ENCODE assay signal across 18 cellular contexts in the genomic region with DNA sequence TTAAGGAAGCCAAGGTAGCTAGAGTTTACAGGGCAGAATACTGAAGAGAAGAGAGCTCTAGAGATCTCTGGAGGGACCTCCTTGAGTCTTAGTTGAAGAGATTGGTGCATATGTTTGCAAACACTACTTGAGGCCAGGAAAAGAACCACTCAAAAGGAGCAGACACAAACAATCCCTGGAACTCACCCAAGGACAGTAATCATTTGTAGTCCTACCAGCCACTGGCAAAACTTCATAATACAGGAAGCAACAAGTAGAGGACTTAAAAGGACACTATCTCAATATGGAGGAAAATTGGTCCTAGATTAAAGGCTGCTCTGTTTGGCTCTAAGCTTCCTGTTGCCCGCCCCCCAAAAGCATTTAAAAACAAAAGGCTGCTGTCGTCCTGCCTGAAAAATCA. TPM values are rescaled to one million over a fixed set of nuclear protein-coding genes. Genes with fewer than 3 reads are reported as not detected.
DNase-seq lines count a peak whose midpoint lies in the region; ATAC-seq and TF ChIP-seq lines count a peak whose summit lies in the region.
"Had no signal": no experiment of that assay in that cellular context is flagged by ENCODE, and none has a peak within 500 bp of the region (broad histone marks: within the 10 kb centered on the region; RNA-seq: fewer than 3 reads in every experiment).

No MANE protein-coding gene starts in this region.

- peak in 3 of 4 donors; percentile 45 to 61 (median 58) for ATAC-seq in heart left ventricle
- no peak for ATAC-seq in stimulated activated memory B cell treated with anti-CD40 and anti-IgM and Interleukin-4, amounts not matched to agents 10 μg/mL and 1 μg/mL and 100 μg/mL, for 72 hours
- ATAC-seq in activated CD4-positive, CD25-positive, alpha-beta regulatory T cell treated with anti-CD3 and anti-CD28 coated beads, Interleukin-2, amount 50 U/mL, for 24 hours: no peak
- ATAC-seq: activated CD8-positive, alpha-beta T cell treated with anti-CD3 and anti-CD28 coated beads for 36 hours; activated T-cell treated with anti-CD3 and anti-CD28 coated beads, Interleukin-2, amount 50 U/mL, for 72 hours; K562 had no signal

- H3K9me3 Mint-ChIP-seq in stimulated activated memory B cell treated with anti-CD40 and anti-IgM and Interleukin-4, amounts not matched to agents 10 μg/mL and 1 μg/mL and 100 μg/mL, for 72 hours: no peaks in the 10 kb centered on the region
- H3K9me3 Mint-ChIP-seq: activated CD8-positive, alpha-beta T cell treated with anti-CD3 and anti-CD28 coated beads for 36 hours; activated T-cell treated with anti-CD3 and anti-CD28 coated beads, Interleukin-2, amount 50 U/mL, for 72 hours; immature natural killer cell had no signal

- TF ChIP-seq POLR2A in heart left ventricle (IDR thresholded peaks at IDR 0.05): no peak

- no peaks in the 10 kb centered on the region for H3K27me3 ChIP-seq in heart left ventricle
- H3K27me3 ChIP-seq in left ventricle myocardium inferior (ENCODE audit: low read depth): no peaks in the 10 kb centered on the region
- H3K27me3 ChIP-seq: adrenal gland, SJSA1 had no signal

- H3K27ac ChIP-seq in heart left ventricle: no peak overlapping the region
- H3K27ac ChIP-seq in left ventricle myocardium inferior (replicated peaks): no peak overlapping the region
- H3K27ac ChIP-seq: adrenal gland, HL-60, SJSA1 had no signal

- no peak overlapping the region for H3K4me3 Mint-ChIP-seq in stimulated activated memory B cell treated with anti-CD40 and anti-IgM and Interleukin-4, amounts not matched to agents 10 μg/mL and 1 μg/mL and 100 μg/mL, for 72 hours
- H3K4me3 Mint-ChIP-seq: activated CD8-positive, alpha-beta T cell treated with anti-CD3 and anti-CD28 coated beads for 36 hours; activated T-cell treated with anti-CD3 and anti-CD28 coated beads, Interleukin-2, amount 50 U/mL, for 72 hours; immature natural killer cell had no signal

- intact Hi-C loops in heart left ventricle (cut with DNase I): no loop called here
- intact Hi-C loops in left ventricle myocardium inferior (cut with micrococcal nuclease): no loop called here

- no peaks in the 10 kb centered on the region for H3K4me1 Mint-ChIP-seq in stimulated activated memory B cell treated with anti-CD40 and anti-IgM and Interleukin-4, amounts not matched to agents 10 μg/mL and 1 μg/mL and 100 μg/mL, for 72 hours
- H3K4me1 Mint-ChIP-seq: immature natural killer cell had no signal

- H3K4me1 ChIP-seq in heart left ventricle (peaks cover 0 to 9% (median 0%) of the 10 kb centered on the region in 12 donors), left ventricle myocardium inferior (peaks cover 13% of the 10 kb centered on the region)
- H3K4me1 ChIP-seq: adrenal gland, SJSA1 had no signal

- no peak overlapping the region for H3K4me3 ChIP-seq in heart left ventricle
- no peak overlapping the region for H3K4me3 ChIP-seq in left ventricle myocardium inferior
- H3K4me3 ChIP-seq in fibroblast of pulmonary artery (replicated peaks; ENCODE audit: low read depth, low read length): no peak overlapping the region
- H3K4me3 ChIP-seq: adrenal gland, K562, SJSA1, skin epidermis had no signal

- H3K27me3 Mint-ChIP-seq in stimulated activated memory B cell treated with anti-CD40 and anti-IgM and Interleukin-4, amounts not matched to agents 10 μg/mL and 1 μg/mL and 100 μg/mL, for 72 hours: no peaks in the 10 kb centered on the region
- H3K27me3 Mint-ChIP-seq: activated CD8-positive, alpha-beta T cell treated with anti-CD3 and anti-CD28 coated beads for 36 hours had no signal

- in situ Hi-C loops in SK-MEL-5 (cut with HindIII; ENCODE audit: low pct_unique_long_range_greater_than_20kb, low sequenced_read_pairs): no loop called here

- peak overlapping the region; percentile 31 for H3K27ac Mint-ChIP-seq in stimulated activated memory B cell treated with anti-CD40 and anti-IgM and Interleukin-4, amounts not matched to agents 10 μg/mL and 1 μg/mL and 100 μg/mL, for 72 hours
- H3K27ac Mint-ChIP-seq: activated CD8-positive, alpha-beta T cell treated with anti-CD3 and anti-CD28 coated beads for 36 hours; activated T-cell treated with anti-CD3 and anti-CD28 coated beads, Interleukin-2, amount 50 U/mL, for 72 hours; immature natural killer cell had no signal

- H3K9me3 ChIP-seq in heart left ventricle: no peaks in the 10 kb centered on the region
- no peaks in the 10 kb centered on the region for H3K9me3 ChIP-seq in left ventricle myocardium inferior (replicated peaks)
- H3K9me3 ChIP-seq: adrenal gland, SJSA1 had no signal

- H3K36me3 ChIP-seq in heart left ventricle (peaks cover 0 to 12% (median 0%) of the 10 kb centered on the region in 9 donors), left ventricle myocardium inferior (peaks cover 9% of the 10 kb centered on the region)
- H3K36me3 ChIP-seq: adrenal gland had no signal

- 58 to 69% (median 64%) methylated on average over 2 of the region's 2 CpGs for WGBS in heart left ventricle, 4 donors

- peaks cover 33% of the 10 kb centered on the region for H3K36me3 Mint-ChIP-seq in stimulated activated memory B cell treated with anti-CD40 and anti-IgM and Interleukin-4, amounts not matched to agents 10 μg/mL and 1 μg/mL and 100 μg/mL, for 72 hours

- no peak for TF ChIP-seq CTCF in heart left ventricle (IDR thresholded peaks at IDR 0.05)
- no peak for TF ChIP-seq CTCF in left ventricle myocardium inferior (IDR thresholded peaks at IDR 0.05; ENCODE audit: borderline replicate concordance)
- TF ChIP-seq CTCF in fibroblast of pulmonary artery (IDR thresholded peaks at IDR 0.05; ENCODE audit: low read length, missing control alignments): no peak

- DNase-seq in heart left ventricle (no peak), left ventricle myocardium inferior (no peak), SK-MEL-5 (ENCODE audit: low read depth, low spot score) (peak; percentile 27), fibroblast of pulmonary artery (ENCODE audit: low read depth) (peak; percentile 65), NCI-H2081 treated with DMSO at 0.1 percent for 48 hours (lab: John Stamatoyannopoulos, UW) (no peak)
- DNase-seq in activated CD8-positive, alpha-beta memory T cell treated with anti-CD3 and anti-CD28 coated beads for 24 hours: no peak
- DNase-seq: activated CD8-positive, alpha-beta T cell treated with anti-CD3 and anti-CD28 coated beads for 36 hours; activated T-cell treated with anti-CD3 and anti-CD28 coated beads, Interleukin-2, amount 50 U/mL, for 72 hours; immature natural killer cell; NCI-H1105 treated with DMSO at 0.1 percent for 48 hours; NCI-H226 had no signal

RNA-seq across cellular contexts. Expression of a gene that starts 46.9 kb away (rescaled TPM):
- total RNA-seq in heart left ventricle: 10 to 100 TPM; 30.9 to 90.5 (median 57.0) TPM
- 10 to 100 TPM; 28.2 to 43.3 TPM for polyA plus RNA-seq in heart left ventricle
- 58.1 TPM for total RNA-seq in left ventricle myocardium inferior
- 43.2 and 52.7 TPM in 2 replicates for total RNA-seq in SK-MEL-5 (2014; rRNA removed; shearing (Covaris generic))
- 29.9 and 36.5 TPM in 2 replicates for polyA plus RNA-seq in SK-MEL-5 (2015; cell fraction: cytosol; rRNA removed)
- polyA plus RNA-seq in SK-MEL-5 (2015; cell fraction: nucleus; rRNA removed): 185 and 234 TPM in 2 replicates

Comparison
In these comparisons a context has a peak if more than half of its experiments do, and no peak if none do; other contexts are left out.
1. ATAC-seq: peak in heart left ventricle (3 of 4); none in stimulated activated memory B cell treated with anti-CD40 and anti-IgM and Interleukin-4, amounts not matched to agents 10 μg/mL and 1 μg/mL and 100 μg/mL, for 72 hours (single experiment) and activated CD4-positive, CD25-positive, alpha-beta regulatory T cell treated with anti-CD3 and anti-CD28 coated beads, Interleukin-2, amount 50 U/mL, for 24 hours (0 of 2).
2. DNase-seq: peak in SK-MEL-5 (single experiment) and fibroblast of pulmonary artery (single experiment); none in heart left ventricle (0 of 5), left ventricle myocardium inferior (single experiment), activated CD8-positive, alpha-beta memory T cell treated with anti-CD3 and anti-CD28 coated beads for 24 hours (single experiment) and NCI-H2081 treated with DMSO at 0.1 percent for 48 hours (single experiment).